In the genomic region with DNA sequence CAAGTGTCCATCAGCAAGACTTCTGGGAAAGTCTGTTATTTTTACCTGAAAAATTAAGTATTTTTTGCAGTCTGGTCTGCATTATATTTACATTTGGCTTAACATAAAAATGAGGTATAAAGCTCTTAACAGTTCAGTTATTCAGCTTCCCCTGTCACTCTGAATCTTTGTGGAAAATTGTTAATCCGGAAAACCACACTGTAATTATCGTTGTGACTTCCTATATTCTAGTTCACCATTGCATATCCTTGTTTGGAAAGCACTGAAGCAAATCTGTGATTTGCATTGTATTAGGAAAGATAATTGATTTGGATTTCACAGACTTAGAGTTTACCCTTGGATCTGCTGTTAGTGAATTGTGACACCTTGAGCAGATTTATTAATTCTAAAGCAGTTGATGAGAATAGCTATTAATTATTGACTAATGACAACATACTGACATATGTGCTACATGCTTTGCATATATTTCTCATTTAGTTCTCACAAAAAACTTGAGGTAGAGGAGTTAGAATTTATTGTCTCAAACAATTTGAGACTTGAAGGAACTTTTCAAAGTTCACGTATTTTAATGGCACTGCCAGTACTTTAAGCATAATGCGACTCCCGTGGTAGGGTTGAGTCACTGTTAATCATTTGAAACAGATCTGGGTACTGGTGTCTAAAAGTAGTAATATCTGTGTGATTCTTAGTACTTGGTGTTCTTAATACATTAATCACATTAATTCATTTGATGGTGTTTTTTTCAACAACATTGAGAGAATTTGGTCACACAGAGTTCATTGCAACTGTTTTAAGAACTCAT, we compare ENCODE assay signal across 27 cellular contexts.
DNase-seq lines count a peak whose midpoint lies in the region; ATAC-seq, FAIRE-seq and TF ChIP-seq lines count a peak whose summit lies in the region.
"Had no signal": no experiment of that assay in that cellular context is flagged by ENCODE, and none has a peak within 500 bp of the region (broad histone marks: within the 10 kb centered on the region; RNA-seq: fewer than 3 reads in every experiment).

No MANE protein-coding gene starts in this region.

- no peaks in the 10 kb centered on the region for H3K9me2 ChIP-seq in Loucy (replicated peaks; ENCODE audit: low read depth, low read length)

- peak overlapping the region; percentile 25 for H3K4me2 ChIP-seq in Loucy (ENCODE audit: low read depth, low read length, poor library complexity, severe bottlenecking)

- no peaks in the 10 kb centered on the region for H3F3A ChIP-seq in Loucy (ENCODE audit: low read depth)

- in situ Hi-C loops in Caki2 (cut with HindIII; ENCODE audit: low pct_unique_long_range_greater_than_20kb, low sequenced_read_pairs): no loop called here

- WGBS in right cardiac atrium: 78% methylated on average over 5 of the region's 5 CpGs

- H3K9me3 ChIP-seq in Loucy (ENCODE audit: insufficient read depth, low read depth, low read length) (no peaks in the 10 kb centered on the region), right cardiac atrium (ENCODE audit: control insufficient read depth, low read length) (no peaks in the 10 kb centered on the region)
- H3K9me3 ChIP-seq: right lobe of liver had no signal

- H4K20me1 ChIP-seq in Loucy (ENCODE audit: insufficient read depth, low read length, poor library complexity, severe bottlenecking): no peaks in the 10 kb centered on the region

- no peak for ATAC-seq in right cardiac atrium
- no peak for ATAC-seq in GM18867 (IDR thresholded peaks at IDR 0.05; ENCODE audit: unreplicated experiment)
- ATAC-seq: activated CD4-positive, alpha-beta T cell treated with anti-CD3 and anti-CD28 coated beads for 36 hours; right lobe of liver; T-cell had no signal

- H3K4me3 ChIP-seq in Loucy (ENCODE audit: low read length, poor library complexity, severe bottlenecking) (no peak overlapping the region), bronchial epithelial cell (ENCODE audit: low read depth, low read length) (no peak overlapping the region), right cardiac atrium (ENCODE audit: low read length) (no peak overlapping the region)
- H3K4me3 ChIP-seq: right lobe of liver had no signal

- H3K27me3 ChIP-seq in Loucy (ENCODE audit: insufficient read depth, low read length, poor library complexity, severe bottlenecking): no peaks in the 10 kb centered on the region
- no peaks in the 10 kb centered on the region for H3K27me3 ChIP-seq in bronchial epithelial cell (ENCODE audit: control insufficient read depth, insufficient read depth, low read length)
- H3K27me3 ChIP-seq in right cardiac atrium (ENCODE audit: control insufficient read depth, insufficient read depth): no peaks in the 10 kb centered on the region
- H3K27me3 ChIP-seq: right lobe of liver had no signal

- no peak overlapping the region for H3K27ac ChIP-seq in right cardiac atrium (ENCODE audit: low read length)
- H3K27ac ChIP-seq: C4-2B, right lobe of liver had no signal

- H3K9ac ChIP-seq in Loucy (ENCODE audit: low read depth, low read length, poor library complexity, severe bottlenecking): peak overlapping the region; percentile 21

- DNase-seq in Caki2 (ENCODE audit: low read depth): peak; percentile 66
- DNase-seq in bronchial epithelial cell (ENCODE audit: low read depth): peak; percentile 5
- peak; percentile 37 for DNase-seq in kidney tubule cell (ENCODE audit: low spot score)
- DNase-seq in amniotic stem cell (lab: John Stamatoyannopoulos, UW): no peak
- no peak for DNase-seq in NCI-H2107 treated with DMSO at 0.1 percent for 48 hours (lab: John Stamatoyannopoulos, UW; ENCODE audit: unreplicated experiment)
- no peak for DNase-seq in right cardiac atrium
- DNase-seq: ACHN; activated CD4-positive, alpha-beta T cell treated with anti-CD3 and anti-CD28 coated beads for 36 hours; activated naive CD4-positive, alpha-beta T cell treated with anti-CD3 and anti-CD28 coated beads, Interleukin-2, amount 50 U/mL, for 16 hours; activated T-cell treated with anti-CD3 and anti-CD28 coated beads, Interleukin-2, amount 50 U/mL, for 48 hours; anterior cingulate cortex; erythroblast; H9; IMR-90; mesendoderm; MM.1S; naive B cell; NCI-H146; NCI-H2171 treated with DMSO at 0.1 percent for 48 hours; right lobe of liver; SHP77; stimulated activated CD8-positive, alpha-beta memory T cell treated with anti-CD3 and anti-CD28 coated beads, Interleukin-4, amount 100 ng/mL, for 48 hours; T-cell had no signal

- H3K79me2 ChIP-seq in Loucy (ENCODE audit: insufficient read depth, low read length): no peaks in the 10 kb centered on the region

- H2AFZ ChIP-seq in Loucy (ENCODE audit: low read length): no peak overlapping the region

- peaks cover 16% of the 10 kb centered on the region; the same call in 1 of the 2 replicates for H3K36me3 ChIP-seq in Loucy (ENCODE audit: insufficient read depth, low read length)
- H3K36me3 ChIP-seq in bronchial epithelial cell (ENCODE audit: control insufficient read depth, insufficient read depth, low read length): peaks cover 1% of the 10 kb centered on the region
- H3K36me3 ChIP-seq: right lobe of liver had no signal

- intact Hi-C loops in right cardiac atrium (cut with DNase I): no loop called here

- FAIRE-seq in bronchial epithelial cell (lab: Jason Lieb, UNC): no peak
- FAIRE-seq: TTC549 had no signal

- no peak for TF ChIP-seq CTCF in Loucy (conservative IDR thresholded peaks at IDR 0.05; ENCODE audit: low read length)
- TF ChIP-seq CTCF in bronchial epithelial cell (IDR thresholded peaks at IDR 0.05; ENCODE audit: insufficient read depth, low read length, severe bottlenecking): no peak

- H3K4me1 ChIP-seq in Loucy (ENCODE audit: insufficient read depth, low read length, poor library complexity, severe bottlenecking) (peaks cover 5% of the 10 kb centered on the region), right cardiac atrium (ENCODE audit: control insufficient read depth, insufficient read depth, low read length) (no peaks in the 10 kb centered on the region)
- H3K4me1 ChIP-seq: right lobe of liver had no signal

Comparison
In these comparisons a context has a peak if more than half of its experiments do, and no peak if none do; other contexts are left out.
1. DNase-seq: peak in Caki2 (single experiment), bronchial epithelial cell (single experiment) and kidney tubule cell (single experiment); none in amniotic stem cell (single experiment), NCI-H2107 treated with DMSO at 0.1 percent for 48 hours (single experiment) and right cardiac atrium (0 of 3).